In genomic region chr16:5438591-5438990, GRCh38 we compare ENCODE assay signal across 17 cellular contexts.
"Had no signal": no experiment of that assay in that cellular context is flagged by ENCODE, and none has a peak within 500 bp of the region (broad histone marks: within the 10 kb centered on the region; RNA-seq: fewer than 3 reads in every experiment).

No MANE protein-coding gene starts in this region.

- H3K4me3 ChIP-seq: body of pancreas, gastrocnemius medialis, tibial nerve, uterus had no signal

- H3K4me1 Mint-ChIP-seq: activated CD4-positive, alpha-beta T cell treated with anti-CD3 and anti-CD28 coated beads, Interleukin-2, amount 10 ng/mL, durations not matched to agents 24 days and 14 days; central memory CD8-positive, alpha-beta T cell; neural crest cell had no signal

- H3K4me3 Mint-ChIP-seq: activated CD4-positive, alpha-beta T cell treated with anti-CD3 and anti-CD28 coated beads, Interleukin-2, amount 10 ng/mL, durations not matched to agents 24 days and 14 days; activated naive CD4-positive, alpha-beta T cell treated with anti-CD3 and anti-CD28 coated beads for 36 hours; activated T-cell treated with anti-CD3 and anti-CD28 coated beads, Interleukin-2, amount 50 U/mL, for 4 hours; central memory CD8-positive, alpha-beta T cell; neural crest cell; stimulated activated naive CD8-positive, alpha-beta T cell treated with anti-CD3 and anti-CD28 coated beads, Interleukin-15, Interleukin-2, amounts not matched to agents 100 ng/mL and 50 ng/mL, for 24 hours had no signal

- DNase-seq: activated CD4-positive, alpha-beta T cell treated with anti-CD3 and anti-CD28 coated beads, Interleukin-2, amount 10 ng/mL, durations not matched to agents 24 days and 14 days; activated CD4-positive, CD25-positive, alpha-beta regulatory T cell; activated CD8-positive, alpha-beta memory T cell treated with anti-CD3 and anti-CD28 coated beads, Interleukin-2, amount 50 U/mL, for 4 hours; activated naive CD4-positive, alpha-beta T cell treated with anti-CD3 and anti-CD28 coated beads for 36 hours; activated T-cell treated with anti-CD3 and anti-CD28 coated beads, Interleukin-2, amount 50 U/mL, for 4 hours; body of pancreas; cortex of kidney; gastrocnemius medialis; head of caudate nucleus; left ventricle myocardium superior; stimulated activated CD4-positive, alpha-beta T cell treated with anti-CD3 and anti-CD28 coated beads, Interleukin-12 subunit alpha, Interleukin-12 subunit beta, amount 100 ng/mL, for 4 hours; uterus had no signal

- H3K4me1 ChIP-seq: body of pancreas, gastrocnemius medialis, tibial nerve, uterus had no signal

- H3K27me3 Mint-ChIP-seq: activated CD4-positive, alpha-beta T cell treated with anti-CD3 and anti-CD28 coated beads, Interleukin-2, amount 10 ng/mL, durations not matched to agents 24 days and 14 days; central memory CD8-positive, alpha-beta T cell had no signal

- H3K36me3 ChIP-seq: gastrocnemius medialis, tibial nerve, uterus had no signal

- H3K27me3 ChIP-seq: body of pancreas, gastrocnemius medialis, tibial nerve, uterus had no signal

- ATAC-seq: activated T-cell treated with anti-CD3 and anti-CD28 coated beads, Interleukin-2, amount 50 U/mL, for 4 hours; body of pancreas; gastrocnemius medialis; left ventricle myocardium superior had no signal

- H3K27ac ChIP-seq: body of pancreas, gastrocnemius medialis, tibial nerve, uterus had no signal

- H3K27ac Mint-ChIP-seq: activated CD4-positive, alpha-beta T cell treated with anti-CD3 and anti-CD28 coated beads, Interleukin-2, amount 10 ng/mL, durations not matched to agents 24 days and 14 days; activated naive CD4-positive, alpha-beta T cell treated with anti-CD3 and anti-CD28 coated beads for 36 hours; progenitor cell of endocrine pancreas; stimulated activated naive CD8-positive, alpha-beta T cell treated with anti-CD3 and anti-CD28 coated beads, Interleukin-15, Interleukin-2, amounts not matched to agents 100 ng/mL and 50 ng/mL, for 24 hours had no signal
